8 cellular contexts compared by ENCODE assay signal in the genomic region with DNA sequence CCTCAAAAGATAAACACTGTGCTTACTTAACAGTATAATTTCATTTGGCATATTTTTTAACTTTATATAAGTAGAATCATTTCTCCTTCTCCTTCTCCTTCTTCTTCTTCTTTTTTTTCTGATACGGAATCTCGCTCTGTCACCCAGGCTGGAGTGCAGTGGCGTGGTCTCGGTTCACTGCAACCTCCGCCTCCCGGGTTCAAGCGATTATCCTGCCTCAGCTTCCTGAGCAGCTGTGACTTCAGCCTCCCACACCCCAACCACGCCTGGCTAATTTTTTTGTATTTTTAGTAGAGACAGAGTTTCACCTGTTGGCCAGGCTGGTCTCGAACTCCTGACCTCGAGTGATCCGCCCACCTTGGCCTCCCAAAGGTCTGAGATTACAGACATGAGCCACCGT.
DNase-seq lines count a peak whose midpoint lies in the region; ATAC-seq, FAIRE-seq and TF ChIP-seq lines count a peak whose summit lies in the region.
"Not testable (repeated sequence)": the region's sequence is repeated elsewhere in the genome, so short reads cannot be mapped to it uniquely, and the experiment has no call there.

No MANE protein-coding gene starts in this region.

- TF ChIP-seq RAD21 in GM12878 (IDR thresholded peaks at IDR 0.05; ENCODE audit: insufficient read depth, low read depth, low read length), result not testable (repeated sequence)

- not testable (repeated sequence) for H3K9me3 Mint-ChIP-seq in mesothelial cell of epicardium, nephron progenitor cell

- H3K36me3 Mint-ChIP-seq in mesothelial cell of epicardium; nephron progenitor cell (ENCODE audit: low read depth): not testable (repeated sequence)

- ATAC-seq in GM12878, result not testable (repeated sequence)

- H3K4me2 ChIP-seq in BLaER1, result peak overlapping the region; percentile 86
- peak overlapping the region; percentile 7 for H3K4me2 ChIP-seq in DOHH2 (ENCODE audit: low read length)
- peak overlapping the region; percentile 41 for H3K4me2 ChIP-seq in OCI-LY7 (ENCODE audit: low read length)
- peak overlapping the region; percentile 5; the same call in 1 of the 2 replicates for H3K4me2 ChIP-seq in GM12878 (ENCODE audit: control insufficient read depth, insufficient read depth)

- intact Hi-C loops in OCI-LY7 (cut with micrococcal nuclease; ENCODE audit: unreplicated experiment), result loop anchor here (1.0 to 5.0 kb wide), 2 partner anchors 154 to 319 kb away; no protein-coding TSS in a partner anchor
- intact Hi-C loops in GM12878 (cut with micrococcal nuclease; ENCODE audit: unreplicated experiment), result loop anchor here (5.0 kb wide), 1 partner anchor 129 kb away; no protein-coding TSS in a partner anchor
- intact Hi-C loops in tibial artery (cut with DNase I; ENCODE audit: low total_unique reads), result not testable (repeated sequence)

- not testable (repeated sequence) for TF ChIP-seq POLR2A in GM12878 (IDR thresholded peaks at IDR 0.05; ENCODE audit: low read depth, low read length)

- not testable (repeated sequence) for TF ChIP-seq CTCF in DOHH2 (IDR thresholded peaks at IDR 0.05; ENCODE audit: low read depth, low read length, poor library complexity, severe bottlenecking); HEK293 (tag by site-specific recombination; IDR thresholded peaks at IDR 0.05); OCI-LY7 (conservative IDR thresholded peaks at IDR 0.05; ENCODE audit: low read length); GM12878 (IDR thresholded peaks at IDR 0.05 in 2 of 3, conservative IDR thresholded peaks at IDR 0.05 in 1 of 3; ENCODE audit: control insufficient read depth in 2 of 3, extremely low read depth in 1 of 3, insufficient read depth in 1 of 3, low read depth in 3 of 3, low read length in 3 of 3); mesothelial cell of epicardium (IDR thresholded peaks at IDR 0.05; ENCODE audit: unreplicated experiment); nephron progenitor cell (IDR thresholded peaks at IDR 0.05); tibial artery (IDR thresholded peaks at IDR 0.05)

- H3K9me2 ChIP-seq in DOHH2 (replicated peaks; ENCODE audit: control insufficient read depth, low read length); OCI-LY7 (ENCODE audit: insufficient read depth, low read length): not testable (repeated sequence)

- not testable (repeated sequence) for H3K27me3 ChIP-seq in BLaER1; DOHH2 (ENCODE audit: control insufficient read depth, low read length); GM12878 (replicated peaks in 1 of 2; ENCODE audit: control insufficient read depth in 2 of 2, insufficient read depth in 2 of 2, low read length in 1 of 2); tibial artery

- WGBS in GM12878 (ENCODE audit: insufficient coverage, insufficient replicate concordance, low lambda C conversion rate, missing lambda C conversion rate), result 0% methylated on average over 12 of the region's 12 CpGs

- H4K20me1 ChIP-seq in BLaER1; DOHH2 (ENCODE audit: control insufficient read depth, insufficient read depth, low read depth, low read length); OCI-LY7 (ENCODE audit: insufficient read depth, low read length); GM12878 (ENCODE audit: control insufficient read depth, insufficient read depth): not testable (repeated sequence)

- H3K4me1 ChIP-seq in BLaER1, result peaks cover 99% of the 10 kb centered on the region
- peaks cover 67% of the 10 kb centered on the region for H3K4me1 ChIP-seq in DOHH2 (ENCODE audit: control insufficient read depth, low read length)
- H3K4me1 ChIP-seq in HEK293 (ENCODE audit: control insufficient read depth, insufficient read depth, low read length), result peaks cover 18% of the 10 kb centered on the region
- H3K4me1 ChIP-seq in OCI-LY7 (ENCODE audit: insufficient read depth, low read length, poor library complexity, severe bottlenecking), result peaks cover 55% of the 10 kb centered on the region
- not testable (repeated sequence) for H3K4me1 ChIP-seq in GM12878 (ENCODE audit: control insufficient read depth, insufficient read depth, low read length)
- peaks cover 0 to 43% (median 25%) of the 10 kb centered on the region in 4 donors for H3K4me1 ChIP-seq in tibial artery

- H3K4me3 Mint-ChIP-seq in mesothelial cell of epicardium, nephron progenitor cell: not testable (repeated sequence)

- in situ Hi-C loops in GM12878 (cut with MboI), result not testable (repeated sequence)

- H3K4me3 ChIP-seq in BLaER1 (peak overlapping the region; percentile 43; the same call in 1 of the 2 replicates), OCI-LY7 (ENCODE audit: low read depth, low read length, poor library complexity, severe bottlenecking) (peak overlapping the region; percentile 23)
- H3K4me3 ChIP-seq in DOHH2 (ENCODE audit: low read length); HEK293 (ENCODE audit: low read depth, low read length); GM12878; tibial artery: not testable (repeated sequence)

- peaks cover 14% of the 10 kb centered on the region for H3F3A ChIP-seq in DOHH2 (ENCODE audit: control insufficient read depth, insufficient read depth)

- SMC1A ChIA-PET in GM12878 (lab: Charles Lee; ENCODE audit: uncharacterized antibody, unreplicated experiment), result not testable (repeated sequence)

- FAIRE-seq in GM12878 (lab: Jason Lieb, UNC), result not testable (repeated sequence)

- peak overlapping the region; percentile 50; the same call in 1 of the 2 replicates for H2AFZ ChIP-seq in OCI-LY7 (ENCODE audit: low read length)
- not testable (repeated sequence) for H2AFZ ChIP-seq in GM12878 (ENCODE audit: control insufficient read depth, low read depth, low read length)

- H3K27ac ChIP-seq in BLaER1 (peak overlapping the region; percentile 95), DOHH2 (ENCODE audit: low read depth, low read length) (peak overlapping the region; percentile 75), OCI-LY7 (ENCODE audit: low read depth, low read length, poor library complexity, severe bottlenecking) (peak overlapping the region; percentile 59), tibial artery (peak overlapping the region; percentile 18 to 27)
- H3K27ac ChIP-seq in HEK293 (ENCODE audit: extremely low read depth, low read depth, low read length); GM12878 (ENCODE audit: control insufficient read depth, insufficient read depth): not testable (repeated sequence)

- peak; percentile 71 for DNase-seq in OCI-LY7 (ENCODE audit: low spot score)
- not testable (repeated sequence) for DNase-seq in GM12878 (ENCODE audit: low read depth, low spot score); mesothelial cell of epicardium (ENCODE audit: low spot score in 2 of 2, unreplicated experiment in 2 of 2); nephron progenitor cell; tibial artery

- BruUV-seq in OCI-LY7 (replicated peaks; lab: Mats Ljungman, UMichigan); GM12878 (replicated peaks; lab: Mats Ljungman, UMichigan): not testable (repeated sequence)

- POLR2A ChIA-PET in HEK293 (lab: Yijun Ruan, JAX); GM12878 (lab: Charles Lee): not testable (repeated sequence)
- POLR2A ChIA-PET in OCI-LY7 (lab: Charles Lee), result interaction anchor here (0.7 kb wide), 1 partner anchor 299 kb away, joined by 3 read pairs; no protein-coding TSS in a partner anchor

- not testable (repeated sequence) for H3K36me3 ChIP-seq in BLaER1; DOHH2 (ENCODE audit: control insufficient read depth, low read length); HEK293 (ENCODE audit: control insufficient read depth in 2 of 2, insufficient read depth in 1 of 2, low read length in 2 of 2); OCI-LY7 (ENCODE audit: insufficient read depth, low read length); GM12878 (ENCODE audit: control insufficient read depth in 2 of 2, insufficient read depth in 2 of 2, low read length in 1 of 2); tibial artery

- H3K9ac ChIP-seq in BLaER1, result peak overlapping the region; percentile 67; the same call in 1 of the 2 replicates
- not testable (repeated sequence) for H3K9ac ChIP-seq in GM12878 (ENCODE audit: control insufficient read depth, insufficient read depth, low read length)

- H3K27ac Mint-ChIP-seq in mesothelial cell of epicardium, result peak overlapping the region; percentile 53
- peak overlapping the region; percentile 57 for H3K27ac Mint-ChIP-seq in nephron progenitor cell

- H3K9me3 ChIP-seq in BLaER1; DOHH2 (ENCODE audit: control insufficient read depth, insufficient read depth, low read length); HEK293 (ENCODE audit: control insufficient read depth, insufficient read depth, low read depth, low read length); OCI-LY7 (ENCODE audit: low read length); GM12878 (replicated peaks; ENCODE audit: control insufficient read depth, insufficient read depth, low read length); tibial artery: not testable (repeated sequence)

- CTCF ChIA-PET in HEK293 (lab: Yijun Ruan, JAX), result interaction anchor here (0.5 kb wide), 1 partner anchor 219 kb away, joined by 4 read pairs; no protein-coding TSS in a partner anchor
- CTCF ChIA-PET in OCI-LY7 (lab: Charles Lee; ENCODE audit: unreplicated experiment), result not testable (repeated sequence)
- CTCF ChIA-PET in GM12878 (lab: Yijun Ruan, JAX), result interaction anchor here (0.6 kb wide), 1 partner anchor 443 kb away, joined by 3 read pairs; no protein-coding TSS in a partner anchor

- not testable (repeated sequence) for H3K27me3 Mint-ChIP-seq in mesothelial cell of epicardium (ENCODE audit: low read depth); nephron progenitor cell (ENCODE audit: low read depth, poor library complexity)

- H3K4me1 Mint-ChIP-seq in mesothelial cell of epicardium (peaks cover 32% of the 10 kb centered on the region), nephron progenitor cell (peaks cover 30% of the 10 kb centered on the region)

- TF ChIP-seq EP300 in GM12878 (IDR thresholded peaks at IDR 0.05; ENCODE audit: borderline replicate concordance in 1 of 2, control insufficient read depth in 1 of 2, low read depth in 2 of 2, low read length in 2 of 2), result not testable (repeated sequence)

- RAD21 ChIA-PET in GM12878 (lab: Charles Lee; ENCODE audit: unreplicated experiment), result not testable (repeated sequence)

- not testable (repeated sequence) for H3K79me2 ChIP-seq in DOHH2 (ENCODE audit: control insufficient read depth, low read length); OCI-LY7 (ENCODE audit: insufficient read depth, low read depth, low read length); GM12878 (ENCODE audit: control insufficient read depth, insufficient read depth, low read length)

Comparison
In these comparisons a context has a peak if more than half of its experiments do, and no peak if none do; other contexts are left out.
1. H3K4me2 ChIP-seq: peak in every context shown above with its lines; median percentile 86 in BLaER1; 41 in OCI-LY7; 7 in DOHH2; 5 in GM12878.